ENCODE assay signal across 14 cellular contexts in genomic region chr10:124020871-124021823, GRCh38.
DNase-seq lines count a peak whose midpoint lies in the region; TF ChIP-seq lines count a peak whose summit lies in the region.
"Had no signal": no experiment of that assay in that cellular context is flagged by ENCODE, and none has a peak within 500 bp of the region (broad histone marks: within the 10 kb centered on the region; RNA-seq: fewer than 3 reads in every experiment).

No MANE protein-coding gene starts in this region.

- H3K4me3 Mint-ChIP-seq in endodermal cell, result peak overlapping the region; percentile 13
- H3K4me3 Mint-ChIP-seq: activated CD4-positive, alpha-beta memory T cell treated with anti-CD3 and anti-CD28 coated beads, Interleukin-2, amount 10 ng/mL, durations not matched to agents 7 days and 5 days had no signal

- H3K36me3 ChIP-seq in endodermal cell (ENCODE audit: control insufficient read depth, insufficient read depth, low read length) (no peaks in the 10 kb centered on the region), osteoblast (ENCODE audit: insufficient read depth, low read length) (no peaks in the 10 kb centered on the region), OCI-LY7 (ENCODE audit: insufficient read depth, low read length) (peaks cover 22% of the 10 kb centered on the region)
- H3K36me3 ChIP-seq: colonic mucosa had no signal

- peaks cover 20% of the 10 kb centered on the region for H3K4me1 Mint-ChIP-seq in endodermal cell
- H3K4me1 Mint-ChIP-seq: activated CD4-positive, alpha-beta memory T cell treated with anti-CD3 and anti-CD28 coated beads, Interleukin-2, amount 10 ng/mL, durations not matched to agents 7 days and 5 days had no signal

- H3K27me3 ChIP-seq in endodermal cell (ENCODE audit: control insufficient read depth, insufficient read depth, low read length, poor library complexity, severe bottlenecking), result no peaks in the 10 kb centered on the region
- no peaks in the 10 kb centered on the region for H3K27me3 ChIP-seq in osteoblast (ENCODE audit: insufficient read depth, low read length)
- H3K27me3 ChIP-seq: BLaER1 treated with 17β-estradiol and CSF1 and Interleukin-3, amounts not matched to agents 10 nM and 100 nM; colonic mucosa had no signal

- no peak overlapping the region for H3K4me2 ChIP-seq in osteoblast (ENCODE audit: insufficient read depth, low read length)
- H3K4me2 ChIP-seq in OCI-LY7 (ENCODE audit: low read length), result no peak overlapping the region

- WGBS in endodermal cell (ENCODE audit: insufficient coverage in 1 of 2, insufficient read length in 1 of 2), 2 experiments, result 55 to 58% methylated on average over 9 to 20 of the region's 20 CpGs

- H3K79me2 ChIP-seq in osteoblast (ENCODE audit: insufficient read depth, low read length) (no peaks in the 10 kb centered on the region), OCI-LY7 (ENCODE audit: insufficient read depth, low read depth, low read length) (no peaks in the 10 kb centered on the region)

- H3K4me3 ChIP-seq in endodermal cell (ENCODE audit: low read length), result no peak overlapping the region
- no peak overlapping the region for H3K4me3 ChIP-seq in osteoblast (ENCODE audit: insufficient read depth, low read length)
- no peak overlapping the region for H3K4me3 ChIP-seq in OCI-LY7 (ENCODE audit: low read depth, low read length, poor library complexity, severe bottlenecking)
- H3K4me3 ChIP-seq: BLaER1 treated with 17β-estradiol and CSF1 and Interleukin-3, amounts not matched to agents 10 nM and 100 nM; colonic mucosa; SK-N-MC had no signal

- H3K9me3 ChIP-seq in endodermal cell (ENCODE audit: control insufficient read depth, low read length), result no peaks in the 10 kb centered on the region
- H3K9me3 ChIP-seq in osteoblast (ENCODE audit: low read depth, low read length), result no peaks in the 10 kb centered on the region
- no peaks in the 10 kb centered on the region for H3K9me3 ChIP-seq in OCI-LY7 (ENCODE audit: low read length)
- H3K9me3 ChIP-seq: BLaER1 treated with 17β-estradiol and CSF1 and Interleukin-3, amounts not matched to agents 10 nM and 100 nM; colonic mucosa had no signal

- CTCF ChIA-PET in OCI-LY7 (lab: Charles Lee; ENCODE audit: unreplicated experiment), result no interaction called here

- intact Hi-C loops in OCI-LY7 (cut with micrococcal nuclease; ENCODE audit: unreplicated experiment), result no loop called here

- H2AFZ ChIP-seq in osteoblast (ENCODE audit: low read length) (no peak overlapping the region), OCI-LY7 (ENCODE audit: low read length) (no peak overlapping the region)

- H3K27ac Mint-ChIP-seq in endodermal cell, result no peak overlapping the region
- H3K27ac Mint-ChIP-seq: activated CD4-positive, alpha-beta memory T cell treated with anti-CD3 and anti-CD28 coated beads, Interleukin-2, amount 10 ng/mL, durations not matched to agents 7 days and 5 days had no signal

- no peaks in the 10 kb centered on the region for H3K9me3 Mint-ChIP-seq in endodermal cell
- H3K9me3 Mint-ChIP-seq: activated CD4-positive, alpha-beta memory T cell treated with anti-CD3 and anti-CD28 coated beads, Interleukin-2, amount 10 ng/mL, durations not matched to agents 7 days and 5 days had no signal

- H4K20me1 ChIP-seq in osteoblast (ENCODE audit: insufficient read depth, low read length) (no peaks in the 10 kb centered on the region), OCI-LY7 (ENCODE audit: insufficient read depth, low read length) (no peaks in the 10 kb centered on the region)

- POLR2A ChIA-PET in OCI-LY7 (lab: Charles Lee), result interaction anchor here (0.6 kb wide), 1 partner anchor 78 kb away, joined by 3 read pairs; no protein-coding TSS in a partner anchor

- no peaks in the 10 kb centered on the region for H3K9me2 ChIP-seq in OCI-LY7 (ENCODE audit: insufficient read depth, low read length)

- H3K27ac ChIP-seq in endodermal cell (ENCODE audit: low read depth, low read length) (peak overlapping the region; percentile 47), osteoblast (ENCODE audit: low read depth, low read length) (no peak overlapping the region), OCI-LY7 (ENCODE audit: low read depth, low read length, poor library complexity, severe bottlenecking) (no peak overlapping the region)
- H3K27ac ChIP-seq: 22Rv1; BLaER1 treated with 17β-estradiol and CSF1 and Interleukin-3, amounts not matched to agents 10 nM and 100 nM; colonic mucosa; SK-N-MC had no signal

- H3K9ac ChIP-seq in endodermal cell (ENCODE audit: extremely low read depth, low read length, poor library complexity, severe bottlenecking), result no peak overlapping the region

- TF ChIP-seq CTCF in endodermal cell (conservative IDR thresholded peaks at IDR 0.05) (no peak), osteoblast (IDR thresholded peaks at IDR 0.05; ENCODE audit: extremely low read depth, low read depth, low read length) (no peak), OCI-LY7 (conservative IDR thresholded peaks at IDR 0.05; ENCODE audit: low read length) (no peak)

- peak; percentile 28 for DNase-seq in DMS 273 (lab: John Stamatoyannopoulos, UW; ENCODE audit: unreplicated experiment)
- DNase-seq in DMS 273 treated with DMSO at 0.1 percent for 48 hours (lab: John Stamatoyannopoulos, UW), result no peak
- peak; percentile 3 for DNase-seq in NCI-H345 treated with DMSO at 0.1 percent for 48 hours (lab: John Stamatoyannopoulos, UW; ENCODE audit: unreplicated experiment)
- DNase-seq in endodermal cell, result peak; percentile 67
- DNase-seq in osteoblast (ENCODE audit: insufficient read length, low spot score, missing footprints), result peak; percentile 57
- no peak for DNase-seq in activated CD4-positive, alpha-beta T cell treated with anti-CD3 and anti-CD28 coated beads, Interleukin-2, amount 50 U/mL, for 48 hours
- no peak for DNase-seq in OCI-LY7 (ENCODE audit: low spot score)
- DNase-seq in epidermal melanocyte (ENCODE audit: insufficient read length, low spot score), result no peak
- DNase-seq: activated CD4-positive, alpha-beta memory T cell treated with anti-CD3 and anti-CD28 coated beads, Interleukin-2, amount 10 ng/mL, durations not matched to agents 7 days and 5 days; colonic mucosa; KG1 had no signal

- no TSS peak for BruUV-seq in OCI-LY7 (replicated peaks; lab: Mats Ljungman, UMichigan)

- no peaks in the 10 kb centered on the region for H3K27me3 Mint-ChIP-seq in endodermal cell (ENCODE audit: insufficient read depth)

- peaks cover 4% of the 10 kb centered on the region for H3K36me3 Mint-ChIP-seq in endodermal cell (ENCODE audit: low read depth)

- H3K4me1 ChIP-seq in endodermal cell (ENCODE audit: control insufficient read depth, insufficient read depth, low read length), result no peaks in the 10 kb centered on the region
- peaks cover 3% of the 10 kb centered on the region for H3K4me1 ChIP-seq in osteoblast (ENCODE audit: insufficient read depth, low read length)
- peaks cover 14% of the 10 kb centered on the region for H3K4me1 ChIP-seq in OCI-LY7 (ENCODE audit: insufficient read depth, low read length, poor library complexity, severe bottlenecking)
- H3K4me1 ChIP-seq: colonic mucosa had no signal

Comparison
In these comparisons a context has a peak if more than half of its experiments do, and no peak if none do; other contexts are left out.
1. DNase-seq: peak in DMS 273 (single experiment), NCI-H345 treated with DMSO at 0.1 percent for 48 hours (single experiment), endodermal cell (single experiment) and osteoblast (single experiment); none in DMS 273 treated with DMSO at 0.1 percent for 48 hours (single experiment), activated CD4-positive, alpha-beta T cell treated with anti-CD3 and anti-CD28 coated beads, Interleukin-2, amount 50 U/mL, for 48 hours (0 of 2), OCI-LY7 (single experiment) and epidermal melanocyte (single experiment).